16 cellular contexts compared by ENCODE assay signal in the genomic region with DNA sequence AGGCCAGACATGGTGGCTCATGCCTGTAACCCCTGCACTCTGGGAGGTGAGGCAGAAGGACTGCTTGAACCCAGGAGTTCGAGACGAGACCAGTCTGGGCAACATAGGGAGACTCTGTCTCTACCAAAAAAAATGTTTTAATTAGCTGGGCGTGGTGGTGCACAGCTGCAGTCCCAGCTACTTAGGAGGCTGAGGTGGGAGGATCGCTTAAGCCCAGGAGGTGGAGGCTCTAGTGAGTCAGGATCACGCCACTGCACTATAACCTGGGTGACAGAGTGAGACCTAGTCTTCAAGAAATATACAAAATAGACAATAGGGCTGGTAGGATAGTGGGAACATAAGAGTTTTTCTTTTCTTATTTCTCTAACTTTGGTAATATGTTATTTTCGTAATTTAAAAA.
"Had no signal": no experiment of that assay in that cellular context is flagged by ENCODE, and none has a peak within 500 bp of the region (broad histone marks: within the 10 kb centered on the region; RNA-seq: fewer than 3 reads in every experiment).

No MANE protein-coding gene starts in this region.

- H3K36me3 Mint-ChIP-seq: activated naive CD4-positive, alpha-beta T cell treated with anti-CD3 and anti-CD28 coated beads, Interleukin-2, amount 50 U/mL, for 72 hours; brain; natural killer cell treated with Interleukin-12 subunit alpha and Interleukin-12 subunit beta and Interleukin-15 and Interleukin-18, amount 100 ng/mL, for 72 hours had no signal

- H3K27me3 Mint-ChIP-seq: brain; natural killer cell treated with Interleukin-12 subunit alpha and Interleukin-12 subunit beta and Interleukin-15 and Interleukin-18, amount 100 ng/mL, for 72 hours; stimulated activated naive CD8-positive, alpha-beta T cell treated with anti-CD3 and anti-CD28 coated beads, Interleukin-15, Interleukin-2, amounts not matched to agents 100 ng/mL and 50 ng/mL, for 24 hours; T-helper 17 cell had no signal

- H3K4me3 ChIP-seq: heart left ventricle, psoas muscle, thoracic aorta had no signal

- H3K27ac Mint-ChIP-seq: activated naive CD4-positive, alpha-beta T cell treated with anti-CD3 and anti-CD28 coated beads, Interleukin-2, amount 50 U/mL, for 72 hours; natural killer cell treated with Interleukin-12 subunit alpha and Interleukin-12 subunit beta and Interleukin-15 and Interleukin-18, amount 100 ng/mL, for 72 hours; stimulated activated naive CD8-positive, alpha-beta T cell treated with anti-CD3 and anti-CD28 coated beads, Interleukin-15, Interleukin-2, amounts not matched to agents 100 ng/mL and 50 ng/mL, for 24 hours had no signal

- DNase-seq: activated CD4-positive, alpha-beta T cell treated with anti-CD3 and anti-CD28 coated beads, Interleukin-2, amount 50 U/mL, for 1 hour; activated CD4-positive, CD25-positive, alpha-beta regulatory T cell; amniotic stem cell; foreskin melanocyte; heart left ventricle; mammary epithelial cell; nucleus accumbens; psoas muscle; stimulated activated CD4-positive, alpha-beta T cell treated with anti-CD3 and anti-CD28 coated beads, Interleukin-4, amount 100 ng/mL, for 1 hour; stimulated activated CD8-positive, alpha-beta memory T cell treated with anti-CD3 and anti-CD28 coated beads, Interleukin-4, amount 100 ng/mL, for 48 hours; T-helper 17 cell had no signal

- H3K4me3 Mint-ChIP-seq: brain; natural killer cell treated with Interleukin-12 subunit alpha and Interleukin-12 subunit beta and Interleukin-15 and Interleukin-18, amount 100 ng/mL, for 72 hours; stimulated activated naive CD8-positive, alpha-beta T cell treated with anti-CD3 and anti-CD28 coated beads, Interleukin-15, Interleukin-2, amounts not matched to agents 100 ng/mL and 50 ng/mL, for 24 hours had no signal

- H3K9me3 Mint-ChIP-seq: activated naive CD4-positive, alpha-beta T cell treated with anti-CD3 and anti-CD28 coated beads, Interleukin-2, amount 50 U/mL, for 72 hours; brain; natural killer cell treated with Interleukin-12 subunit alpha and Interleukin-12 subunit beta and Interleukin-15 and Interleukin-18, amount 100 ng/mL, for 72 hours; stimulated activated naive CD8-positive, alpha-beta T cell treated with anti-CD3 and anti-CD28 coated beads, Interleukin-15, Interleukin-2, amounts not matched to agents 100 ng/mL and 50 ng/mL, for 24 hours had no signal

- H3K27ac ChIP-seq: psoas muscle had no signal

- H3K27me3 ChIP-seq: heart left ventricle had no signal

- H3K36me3 ChIP-seq: heart left ventricle, thoracic aorta had no signal

- H3K9me3 ChIP-seq: heart left ventricle, psoas muscle, thoracic aorta had no signal
